Comparison of ENCODE assay signal across 15 cellular contexts in the genomic region with DNA sequence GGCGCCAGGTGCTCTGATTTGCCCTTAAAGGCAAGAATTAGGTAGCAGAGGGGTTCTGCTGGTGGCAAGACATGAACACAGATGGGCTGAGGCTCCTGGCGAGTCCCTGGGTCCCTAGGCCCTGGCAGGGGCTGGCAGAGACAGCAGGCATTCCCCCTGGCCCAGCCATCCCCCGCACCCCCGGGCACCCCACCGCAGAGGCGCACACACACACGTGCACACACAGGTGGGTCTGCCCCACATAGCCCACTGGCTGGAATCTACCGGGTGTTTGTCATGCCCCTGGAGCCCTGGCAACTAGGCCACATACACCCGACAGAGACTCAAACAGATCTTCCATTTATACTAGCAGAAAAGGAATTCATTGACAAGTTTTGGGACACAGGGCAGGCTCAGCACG.
"Had no signal": no experiment of that assay in that cellular context is flagged by ENCODE, and none has a peak within 500 bp of the region (broad histone marks: within the 10 kb centered on the region; RNA-seq: fewer than 3 reads in every experiment).

No MANE protein-coding gene starts in this region.

- H3K27ac ChIP-seq: lower lobe of right lung, prostate gland, right atrium auricular region, thoracic aorta, tibial nerve, upper lobe of left lung had no signal

- H3K27me3 ChIP-seq: right atrium auricular region, sigmoid colon, tibial nerve, upper lobe of left lung had no signal

- H3K36me3 ChIP-seq: lower lobe of right lung, prostate gland, right atrium auricular region had no signal

- H3K36me3 Mint-ChIP-seq: naive thymus-derived CD8-positive, alpha-beta T cell; stimulated activated naive B cell treated with anti-CD40 and anti-IgM and Interleukin-4, amounts not matched to agents 10 μg/mL and 1 μg/mL and 100 μg/mL, for 72 hours had no signal

- H3K27me3 Mint-ChIP-seq: naive thymus-derived CD8-positive, alpha-beta T cell; stimulated activated naive CD8-positive, alpha-beta T cell treated with anti-CD3 and anti-CD28 coated beads, Interleukin-15, Interleukin-2, amounts not matched to agents 100 ng/mL and 50 ng/mL, for 24 hours had no signal

- H3K4me3 Mint-ChIP-seq: effector memory CD8-positive, alpha-beta T cell had no signal

- DNase-seq: cortex of kidney; effector memory CD8-positive, alpha-beta T cell; hypothalamus; left ventricle myocardium superior; lower lobe of right lung; naive thymus-derived CD8-positive, alpha-beta T cell; sigmoid colon; stimulated activated CD4-positive, alpha-beta T cell treated with anti-CD3 and anti-CD28 coated beads, Interleukin-2, amount 100 ng/mL, for 48 hours; stimulated activated naive B cell treated with anti-CD40 and anti-IgM and Interleukin-4, amounts not matched to agents 10 μg/mL and 1 μg/mL and 100 μg/mL, for 72 hours had no signal

- H3K9me3 ChIP-seq: lower lobe of right lung, prostate gland, right atrium auricular region, sigmoid colon, thoracic aorta, tibial nerve, upper lobe of left lung had no signal

- ATAC-seq: effector memory CD8-positive, alpha-beta T cell; left ventricle myocardium superior; lower lobe of right lung; naive thymus-derived CD8-positive, alpha-beta T cell had no signal

- H3K4me1 ChIP-seq: lower lobe of right lung, prostate gland had no signal

- H3K4me3 ChIP-seq: lower lobe of right lung, prostate gland, right atrium auricular region, tibial nerve, upper lobe of left lung had no signal

- H3K9me3 Mint-ChIP-seq: effector memory CD8-positive, alpha-beta T cell; naive thymus-derived CD8-positive, alpha-beta T cell; stimulated activated naive B cell treated with anti-CD40 and anti-IgM and Interleukin-4, amounts not matched to agents 10 μg/mL and 1 μg/mL and 100 μg/mL, for 72 hours; stimulated activated naive CD8-positive, alpha-beta T cell treated with anti-CD3 and anti-CD28 coated beads, Interleukin-15, Interleukin-2, amounts not matched to agents 100 ng/mL and 50 ng/mL, for 24 hours had no signal

- H3K27ac Mint-ChIP-seq: effector memory CD8-positive, alpha-beta T cell; stimulated activated naive B cell treated with anti-CD40 and anti-IgM and Interleukin-4, amounts not matched to agents 10 μg/mL and 1 μg/mL and 100 μg/mL, for 72 hours; stimulated activated naive CD8-positive, alpha-beta T cell treated with anti-CD3 and anti-CD28 coated beads, Interleukin-15, Interleukin-2, amounts not matched to agents 100 ng/mL and 50 ng/mL, for 24 hours had no signal
